Comparison of ENCODE assay signal across 9 cellular contexts in genomic region chr6:122838060-122838780, GRCh38. TPM values are rescaled to one million over a fixed set of nuclear protein-coding genes. Genes with fewer than 3 reads are reported as not detected.
A peak's percentile ranks its signal among the peaks of the same experiment; 100 is the strongest.
DNase-seq lines count a peak whose midpoint lies in the region; ATAC-seq and TF ChIP-seq lines count a peak whose summit lies in the region.
"Had no signal": no experiment of that assay in that cellular context is flagged by ENCODE, and none has a peak within 500 bp of the region (broad histone marks: within the 10 kb centered on the region; RNA-seq: fewer than 3 reads in every experiment).

No MANE protein-coding gene starts in this region.

- H3K27me3 Mint-ChIP-seq in glutamatergic neuron (ENCODE audit: unreplicated experiment) (no peaks in the 10 kb centered on the region), T-helper 17 cell (peaks cover 16% of the 10 kb centered on the region)

- no peaks in the 10 kb centered on the region for H3K79me2 ChIP-seq in HCT116 (ENCODE audit: insufficient read depth, low read length)

- peaks cover 3% of the 10 kb centered on the region for H3K27me3 ChIP-seq in AG04450 (ENCODE audit: control insufficient read depth, insufficient read depth, low read length)
- H3K27me3 ChIP-seq in HCT116 (ENCODE audit: insufficient read depth, low read length), result no peaks in the 10 kb centered on the region

- no peaks in the 10 kb centered on the region for H4K20me1 ChIP-seq in HCT116 (ENCODE audit: insufficient read depth)

- no peak overlapping the region for H3K4me2 ChIP-seq in HCT116 (ENCODE audit: low read length)

- peaks cover 3% of the 10 kb centered on the region for H3K9me3 Mint-ChIP-seq in glutamatergic neuron (ENCODE audit: unreplicated experiment)
- H3K9me3 Mint-ChIP-seq: memory B cell had no signal

- BruUV-seq in HCT116 (replicated peaks; lab: Mats Ljungman, UMichigan), result no TSS peak

- TF ChIP-seq RAD21 in HCT116 (IDR thresholded peaks at IDR 0.05; ENCODE audit: low read depth), result peak; percentile 77

- H3K4me1 ChIP-seq in HCT116 (ENCODE audit: control insufficient read depth in 1 of 2, insufficient read depth in 2 of 2, low read length in 2 of 2), result no peaks in the 10 kb centered on the region

- H3K9ac ChIP-seq in HCT116 (ENCODE audit: low read length), result no peak overlapping the region

- H3K36me3 Mint-ChIP-seq in glutamatergic neuron (ENCODE audit: unreplicated experiment), result no peaks in the 10 kb centered on the region
- H3K36me3 Mint-ChIP-seq in T-helper 17 cell (ENCODE audit: low read depth), result peaks cover 4% of the 10 kb centered on the region
- H3K36me3 Mint-ChIP-seq: memory B cell had no signal

- TF ChIP-seq POLR2A in HCT116 (IDR thresholded peaks at IDR 0.05; ENCODE audit: borderline replicate concordance, extremely low read depth, insufficient read depth, insufficient read length), result no peak

- DNase-seq in AG04450 (ENCODE audit: low read depth, low spot score) (no peak), HCT116 (ENCODE audit: low read depth, low spot score) (no peak), glutamatergic neuron (no peak), hypothalamus (lab: John Stamatoyannopoulos, UW) (no peak), T-helper 17 cell (no peak), epidermal melanocyte (ENCODE audit: insufficient read length, low spot score) (no peak)
- no peak for DNase-seq in activated T-cell treated with anti-CD3 and anti-CD28 coated beads, Interleukin-2, amount 50 U/mL, for 1 hour

- CTCF ChIA-PET in AG04450 (lab: Charles Lee), result interaction anchor here (0.6 to 2.7 kb wide), 47 partner anchors 8 to 1210 kb away, joined by 3 to 406 read pairs (median 8); partner anchors contain the start of gene SMPDL3A
- CTCF ChIA-PET in HCT116 (lab: Charles Lee), result interaction anchor here (0.6 to 2.5 kb wide), 14 partner anchors 20 to 359 kb away, joined by 3 to 95 read pairs (median 9); partner anchors contain the start of genes FABP7 and SMPDL3A

- no peaks in the 10 kb centered on the region for H3K9me2 ChIP-seq in HCT116 (ENCODE audit: insufficient read depth)

- no peak overlapping the region for H3K4me3 ChIP-seq in AG04450 (ENCODE audit: low read depth, low read length)
- no peak overlapping the region for H3K4me3 ChIP-seq in HCT116 (replicated peaks in 1 of 2; ENCODE audit: low read depth in 1 of 2, low read length in 2 of 2)

- H3K36me3 ChIP-seq in HCT116 (ENCODE audit: control insufficient read depth in 1 of 2, insufficient read depth in 2 of 2, low read length in 2 of 2), result no peaks in the 10 kb centered on the region

- RAD21 ChIA-PET in HCT116 (lab: Charles Lee; ENCODE audit: low non-redundant PET in 1 of 2, low total read pairs in 2 of 2, uncharacterized antibody in 2 of 2, unreplicated experiment in 2 of 2), result interaction anchor here (0.6 to 2.2 kb wide), 5 partner anchors 94 to 347 kb away, joined by 3 to 6 read pairs (median 3); no protein-coding TSS in a partner anchor

- H3K4me1 Mint-ChIP-seq in glutamatergic neuron (ENCODE audit: low read depth, unreplicated experiment), result peaks cover 7% of the 10 kb centered on the region
- peaks cover 2% of the 10 kb centered on the region for H3K4me1 Mint-ChIP-seq in T-helper 17 cell

- H3K27ac Mint-ChIP-seq in glutamatergic neuron (ENCODE audit: unreplicated experiment) (no peak overlapping the region), T-helper 17 cell (no peak overlapping the region)
- H3K27ac Mint-ChIP-seq: memory B cell had no signal

- POLR2A ChIA-PET in AG04450 (lab: Yijun Ruan, JAX) (interaction anchor here (2.2 kb wide), 1 partner anchor 49 kb away, joined by 9 read pairs; the partner anchor contains the start of gene SMPDL3A), HCT116 (lab: Charles Lee) (no interaction called here)

- no peak overlapping the region for H2AFZ ChIP-seq in HCT116 (ENCODE audit: low read depth, low read length, poor library complexity, severe bottlenecking)

- TF ChIP-seq CTCF in AG04450 (IDR thresholded peaks at IDR 0.05; ENCODE audit: low read depth, low read length) (peak; percentile 68), HCT116 (IDR thresholded peaks at IDR 0.05 in 2 of 3, conservative IDR thresholded peaks at IDR 0.05 in 1 of 3; ENCODE audit: borderline replicate concordance in 1 of 3, insufficient read depth in 1 of 3, low read depth in 2 of 3, low read length in 2 of 3) (peak; percentile 54 to 81 (median 57)), glutamatergic neuron (IDR thresholded peaks at IDR 0.05; ENCODE audit: partially characterized antibody, unreplicated experiment) (peak; percentile 27)

- H3K4me3 Mint-ChIP-seq in glutamatergic neuron (ENCODE audit: unreplicated experiment) (no peak overlapping the region), T-helper 17 cell (no peak overlapping the region)
- H3K4me3 Mint-ChIP-seq: memory B cell had no signal

- ATAC-seq in HCT116 (no peak), SK-N-SH treated with all-trans-retinoic acid at 6 μM for 48 hours (peak; percentile 65; the same call in 2 of the 3 replicates), T-helper 17 cell (no peak)

- no peaks in the 10 kb centered on the region for H3K9me3 ChIP-seq in AG04450 (ENCODE audit: control insufficient read depth, insufficient read depth, low read length)
- no peaks in the 10 kb centered on the region for H3K9me3 ChIP-seq in HCT116 (ENCODE audit: control insufficient read depth in 1 of 2, insufficient read depth in 1 of 2, low read depth in 1 of 2, low read length in 2 of 2)
- H3K9me3 ChIP-seq in T-helper 17 cell (ENCODE audit: control insufficient read depth, low read length, poor library complexity, severe bottlenecking), result no peaks in the 10 kb centered on the region

- intact Hi-C loops in HCT116 (cut with micrococcal nuclease), result no loop called here

- H3K27ac ChIP-seq in AG04450 (ENCODE audit: low read depth, low read length), result no peak overlapping the region
- H3K27ac ChIP-seq in HCT116 (ENCODE audit: low read depth, low read length), result no peak overlapping the region

TF ChIP-seq in HCT116, 20 proteins besides CTCF, POLR2A, EP300 and RAD21:
- TF ChIP-seq ZNF274 (IDR thresholded peaks at IDR 0.05; ENCODE audit: low read depth, low read length) (no peak), ZFX (IDR thresholded peaks at IDR 0.05) (no peak), SP1 (IDR thresholded peaks at IDR 0.05; ENCODE audit: low read depth) (no peak), EGR1 (IDR thresholded peaks at IDR 0.05; ENCODE audit: low read depth) (no peak), YY1 (IDR thresholded peaks at IDR 0.05; ENCODE audit: extremely low read depth, insufficient replicate concordance, low read depth, low read length) (no peak), CBX3 (IDR thresholded peaks at IDR 0.05; ENCODE audit: low read depth) (no peak)

TF ChIP-seq in SK-N-SH treated with all-trans-retinoic acid at 6 μM for 48 hours, 23 proteins besides CTCF, POLR2A, EP300 and RAD21 (continues in another document):
- TF ChIP-seq, protein P1, sequence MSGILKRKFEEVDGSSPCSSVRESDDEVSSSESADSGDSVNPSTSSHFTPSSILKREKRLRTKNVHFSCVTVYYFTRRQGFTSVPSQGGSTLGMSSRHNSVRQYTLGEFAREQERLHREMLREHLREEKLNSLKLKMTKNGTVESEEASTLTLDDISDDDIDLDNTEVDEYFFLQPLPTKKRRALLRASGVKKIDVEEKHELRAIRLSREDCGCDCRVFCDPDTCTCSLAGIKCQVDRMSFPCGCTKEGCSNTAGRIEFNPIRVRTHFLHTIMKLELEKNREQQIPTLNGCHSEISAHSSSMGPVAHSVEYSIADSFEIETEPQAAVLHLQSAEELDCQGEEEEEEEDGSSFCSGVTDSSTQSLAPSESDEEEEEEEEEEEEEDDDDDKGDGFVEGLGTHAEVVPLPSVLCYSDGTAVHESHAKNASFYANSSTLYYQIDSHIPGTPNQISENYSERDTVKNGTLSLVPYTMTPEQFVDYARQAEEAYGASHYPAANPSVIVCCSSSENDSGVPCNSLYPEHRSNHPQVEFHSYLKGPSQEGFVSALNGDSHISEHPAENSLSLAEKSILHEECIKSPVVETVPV (CRISPR knock-in tag; IDR thresholded peaks at IDR 0.05), result no peak
- no peak for TF ChIP-seq ZFP3 (CRISPR knock-in tag; IDR thresholded peaks at IDR 0.05)
- TF ChIP-seq, protein P2, sequence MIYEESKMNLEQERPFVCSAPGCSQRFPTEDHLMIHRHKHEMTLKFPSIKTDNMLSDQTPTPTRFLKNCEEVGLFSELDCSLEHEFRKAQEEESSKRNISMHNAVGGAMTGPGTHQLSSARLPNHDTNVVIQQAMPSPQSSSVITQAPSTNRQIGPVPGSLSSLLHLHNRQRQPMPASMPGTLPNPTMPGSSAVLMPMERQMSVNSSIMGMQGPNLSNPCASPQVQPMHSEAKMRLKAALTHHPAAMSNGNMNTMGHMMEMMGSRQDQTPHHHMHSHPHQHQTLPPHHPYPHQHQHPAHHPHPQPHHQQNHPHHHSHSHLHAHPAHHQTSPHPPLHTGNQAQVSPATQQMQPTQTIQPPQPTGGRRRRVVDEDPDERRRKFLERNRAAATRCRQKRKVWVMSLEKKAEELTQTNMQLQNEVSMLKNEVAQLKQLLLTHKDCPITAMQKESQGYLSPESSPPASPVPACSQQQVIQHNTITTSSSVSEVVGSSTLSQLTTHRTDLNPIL (CRISPR knock-in tag; IDR thresholded peaks at IDR 0.05; ENCODE audit: low read depth), result no peak
- TF ChIP-seq BACH2 (CRISPR knock-in tag; IDR thresholded peaks at IDR 0.05; ENCODE audit: borderline replicate concordance), result no peak
- TF ChIP-seq RARB (CRISPR knock-in tag; IDR thresholded peaks at IDR 0.05), result no peak
- TF ChIP-seq ZFP30 (CRISPR knock-in tag; IDR thresholded peaks at IDR 0.05), result no peak
- no peak for TF ChIP-seq ISL1 (CRISPR knock-in tag; IDR thresholded peaks at IDR 0.05)
- no peak for TF ChIP-seq SNAI2 (CRISPR knock-in tag; IDR thresholded peaks at IDR 0.05)

RNA-seq across cellular contexts. Expression of gene SMPDL3A, which starts 49.2 kb away (rescaled TPM):
- 84.4 and 105 TPM in 2 replicates for polyA plus RNA-seq in AG04450 (2011; rRNA removed)
- 18.2 and 31.1 TPM in 2 replicates for polyA minus RNA-seq in AG04450 (2011; rRNA and poly(A)+ RNA removed)
- total RNA-seq in HCT116 (2021; ENCODE audit: unreplicated experiment) (2.4 TPM), glutamatergic neuron (ENCODE audit: unreplicated experiment) (10.0 TPM), T-helper 17 cell (under 1 TPM in 1 of 2 donors, not detected in 1; 0.15 TPM)
- polyA plus RNA-seq in HCT116 (2012), result 1.2 and 1.5 TPM in 2 replicates

RNA-seq across cellular contexts. Expression of gene FABP7, which starts 58.7 kb away (rescaled TPM):
- polyA plus RNA-seq in AG04450 (2011; rRNA removed), result not detected in 2 replicates
- not detected in 2 replicates for polyA minus RNA-seq in AG04450 (2011; rRNA and poly(A)+ RNA removed)
- total RNA-seq in HCT116 (2021; ENCODE audit: unreplicated experiment), result not detected
- not detected in 2 replicates for polyA plus RNA-seq in HCT116 (2012)
- 3.3 TPM for total RNA-seq in glutamatergic neuron (ENCODE audit: unreplicated experiment)
- not detected for total RNA-seq in T-helper 17 cell
